32 cellular contexts compared by ENCODE assay signal in genomic region chr16:57785385-57785784, GRCh38. TPM values are rescaled to one million over a fixed set of nuclear protein-coding genes. Genes with fewer than 3 reads are reported as not detected.
"Had no signal": no experiment of that assay in that cellular context is flagged by ENCODE, and none has a peak within 500 bp of the region (broad histone marks: within the 10 kb centered on the region; RNA-seq: fewer than 3 reads in every experiment).

No MANE protein-coding gene starts in this region.

- H3K27me3 ChIP-seq: adrenal gland, body of pancreas, colonic mucosa, esophagus squamous epithelium, gastroesophageal sphincter had no signal

- H3K4me3 ChIP-seq: adrenal gland, body of pancreas, colonic mucosa, esophagus squamous epithelium, gastroesophageal sphincter had no signal

- H3K4me1 Mint-ChIP-seq: activated CD4-positive, alpha-beta T cell treated with anti-CD3 and anti-CD28 coated beads for 36 hours; activated CD4-positive, alpha-beta T cell treated with anti-CD3 and anti-CD28 coated beads, Interleukin-2, amount 10 ng/mL, durations not matched to agents 24 days and 14 days; activated CD8-positive, alpha-beta memory T cell treated with anti-CD3 and anti-CD28 coated beads, Interleukin-2, amount 10 ng/mL, durations not matched to agents 7 days and 5 days; activated naive CD4-positive, alpha-beta T cell treated with anti-CD3 and anti-CD28 coated beads, Interleukin-2, amount 50 U/mL, for 24 hours; activated naive CD8-positive, alpha-beta T cell treated with anti-CD3 and anti-CD28 coated beads for 36 hours; activated naive CD8-positive, alpha-beta T cell treated with anti-CD3 and anti-CD28 coated beads, Interleukin-2, amount 50 U/mL, for 24 hours had no signal

- H3K36me3 ChIP-seq: colonic mucosa had no signal

- H3K27me3 Mint-ChIP-seq: activated CD4-positive, alpha-beta memory T cell treated with anti-CD3 and anti-CD28 coated beads for 36 hours; activated CD4-positive, alpha-beta T cell treated with anti-CD3 and anti-CD28 coated beads for 36 hours; activated CD4-positive, alpha-beta T cell treated with anti-CD3 and anti-CD28 coated beads, Interleukin-2, amount 10 ng/mL, durations not matched to agents 24 days and 14 days; activated CD8-positive, alpha-beta memory T cell treated with anti-CD3 and anti-CD28 coated beads, Interleukin-2, amount 10 ng/mL, durations not matched to agents 7 days and 5 days; activated naive CD4-positive, alpha-beta T cell treated with anti-CD3 and anti-CD28 coated beads, Interleukin-2, amount 50 U/mL, for 24 hours; activated naive CD8-positive, alpha-beta T cell treated with anti-CD3 and anti-CD28 coated beads for 36 hours; activated naive CD8-positive, alpha-beta T cell treated with anti-CD3 and anti-CD28 coated beads, Interleukin-2, amount 50 U/mL, for 24 hours had no signal

- H3K27ac ChIP-seq: colonic mucosa, epithelial cell of prostate, esophagus squamous epithelium had no signal

- H3K4me3 Mint-ChIP-seq: activated CD4-positive, alpha-beta memory T cell treated with anti-CD3 and anti-CD28 coated beads for 36 hours; activated CD4-positive, alpha-beta T cell treated with anti-CD3 and anti-CD28 coated beads for 36 hours; activated CD4-positive, alpha-beta T cell treated with anti-CD3 and anti-CD28 coated beads, Interleukin-2, amount 10 ng/mL, durations not matched to agents 24 days and 14 days; activated CD8-positive, alpha-beta memory T cell treated with anti-CD3 and anti-CD28 coated beads, Interleukin-2, amount 10 ng/mL, durations not matched to agents 7 days and 5 days; activated CD8-positive, alpha-beta T cell treated with anti-CD3 and anti-CD28 coated beads, Interleukin-2, amount 10 ng/mL, durations not matched to agents 7 days and 5 days; activated naive CD4-positive, alpha-beta T cell treated with anti-CD3 and anti-CD28 coated beads for 36 hours; activated naive CD4-positive, alpha-beta T cell treated with anti-CD3 and anti-CD28 coated beads, Interleukin-2, amount 50 U/mL, for 24 hours; activated naive CD8-positive, alpha-beta T cell treated with anti-CD3 and anti-CD28 coated beads for 36 hours; activated naive CD8-positive, alpha-beta T cell treated with anti-CD3 and anti-CD28 coated beads, Interleukin-2, amount 50 U/mL, for 24 hours; activated T-helper 1 cell treated with anti-CD3 and anti-CD28 coated beads, Interleukin-12 subunit alpha, Interleukin-12 subunit beta, Interleukin-2, Interleukin-4 antibody, amounts not matched to agents 30 ng/mL and 10 ng/mL and 1 ng/mL, durations not matched to agents 14 hours and 24 hours and 36 hours had no signal

- DNase-seq: activated CD4-positive, alpha-beta memory T cell treated with anti-CD3 and anti-CD28 coated beads for 36 hours; activated CD4-positive, alpha-beta T cell treated with anti-CD3 and anti-CD28 coated beads for 36 hours; activated CD4-positive, alpha-beta T cell treated with anti-CD3 and anti-CD28 coated beads, Interleukin-2, amount 10 ng/mL, durations not matched to agents 24 days and 14 days; activated CD4-positive, CD25-positive, alpha-beta regulatory T cell; activated CD4-positive, CD25-positive, alpha-beta regulatory T cell treated with anti-CD3 and anti-CD28 coated beads, Interleukin-2, amount 50 U/mL, for 72 hours; activated CD8-positive, alpha-beta memory T cell treated with anti-CD3 and anti-CD28 coated beads, Interleukin-2, amount 10 ng/mL, durations not matched to agents 7 days and 5 days; activated CD8-positive, alpha-beta memory T cell treated with anti-CD3 and anti-CD28 coated beads, Interleukin-2, amount 50 U/mL, for 4 hours; activated CD8-positive, alpha-beta T cell treated with anti-CD3 and anti-CD28 coated beads, Interleukin-2, amount 10 ng/mL, durations not matched to agents 7 days and 5 days; activated effector memory CD4-positive, alpha-beta T cell treated with anti-CD3 and anti-CD28 coated beads, Interleukin-2, amount 50 U/mL, for 16 hours; activated naive CD4-positive, alpha-beta T cell treated with anti-CD3 and anti-CD28 coated beads for 36 hours; activated naive CD8-positive, alpha-beta T cell treated with anti-CD3 and anti-CD28 coated beads for 36 hours; activated naive CD8-positive, alpha-beta T cell treated with anti-CD3 and anti-CD28 coated beads, Interleukin-2, amount 50 U/mL, for 24 hours; activated T-cell treated with anti-CD3 and anti-CD28 coated beads, Interleukin-2, amount 50 U/mL, for 1 hour; activated T-cell treated with anti-CD3 and anti-CD28 coated beads, Interleukin-2, amount 50 U/mL, for 48 hours; adrenal gland; amygdala; aorta; body of pancreas; caudate nucleus; colonic mucosa; effector CD8-positive, alpha-beta T cell; esophagus squamous epithelium; foreskin melanocyte; T-helper 2 cell had no signal

- H3K4me1 ChIP-seq: colonic mucosa had no signal

- H3K9me3 Mint-ChIP-seq: activated CD4-positive, alpha-beta memory T cell treated with anti-CD3 and anti-CD28 coated beads for 36 hours; activated CD4-positive, alpha-beta T cell treated with anti-CD3 and anti-CD28 coated beads, Interleukin-2, amount 10 ng/mL, durations not matched to agents 24 days and 14 days; activated naive CD4-positive, alpha-beta T cell treated with anti-CD3 and anti-CD28 coated beads for 36 hours; activated naive CD4-positive, alpha-beta T cell treated with anti-CD3 and anti-CD28 coated beads, Interleukin-2, amount 50 U/mL, for 24 hours; activated naive CD8-positive, alpha-beta T cell treated with anti-CD3 and anti-CD28 coated beads for 36 hours; activated naive CD8-positive, alpha-beta T cell treated with anti-CD3 and anti-CD28 coated beads, Interleukin-2, amount 50 U/mL, for 24 hours; activated T-helper 1 cell treated with anti-CD3 and anti-CD28 coated beads, Interleukin-12 subunit alpha, Interleukin-12 subunit beta, Interleukin-2, Interleukin-4 antibody, amounts not matched to agents 30 ng/mL and 10 ng/mL and 1 ng/mL, durations not matched to agents 14 hours and 24 hours and 36 hours; activated T-helper 2 cell treated with anti-CD3 and anti-CD28 coated beads, Interferon-gamma antibody, Interleukin-2, Interleukin-4, amounts not matched to agents 10 μg/mL and 5 μg/mL and 100 μg/mL, durations not matched to agents 14 hours and 24 hours and 36 hours had no signal

- ATAC-seq: activated CD4-positive, alpha-beta T cell treated with anti-CD3 and anti-CD28 coated beads for 36 hours; activated CD8-positive, alpha-beta memory T cell treated with anti-CD3 and anti-CD28 coated beads, Interleukin-2, amount 10 ng/mL, durations not matched to agents 7 days and 5 days; activated CD8-positive, alpha-beta T cell treated with anti-CD3 and anti-CD28 coated beads, Interleukin-2, amount 10 ng/mL, durations not matched to agents 7 days and 5 days; activated naive CD8-positive, alpha-beta T cell treated with anti-CD3 and anti-CD28 coated beads, Interleukin-2, amount 50 U/mL, for 24 hours; body of pancreas; gastroesophageal sphincter had no signal

- H3K36me3 Mint-ChIP-seq: activated CD4-positive, alpha-beta memory T cell treated with anti-CD3 and anti-CD28 coated beads for 36 hours; activated CD8-positive, alpha-beta memory T cell treated with anti-CD3 and anti-CD28 coated beads, Interleukin-2, amount 10 ng/mL, durations not matched to agents 7 days and 5 days; activated naive CD4-positive, alpha-beta T cell treated with anti-CD3 and anti-CD28 coated beads, Interleukin-2, amount 50 U/mL, for 24 hours; activated naive CD8-positive, alpha-beta T cell treated with anti-CD3 and anti-CD28 coated beads for 36 hours had no signal

- FAIRE-seq: endometrium, endothelial cell of umbilical vein had no signal

- H3K27ac Mint-ChIP-seq: activated CD4-positive, alpha-beta memory T cell treated with anti-CD3 and anti-CD28 coated beads for 36 hours; activated CD4-positive, alpha-beta T cell treated with anti-CD3 and anti-CD28 coated beads for 36 hours; activated CD4-positive, alpha-beta T cell treated with anti-CD3 and anti-CD28 coated beads, Interleukin-2, amount 10 ng/mL, durations not matched to agents 24 days and 14 days; activated CD8-positive, alpha-beta memory T cell treated with anti-CD3 and anti-CD28 coated beads, Interleukin-2, amount 10 ng/mL, durations not matched to agents 7 days and 5 days; activated CD8-positive, alpha-beta T cell treated with anti-CD3 and anti-CD28 coated beads, Interleukin-2, amount 10 ng/mL, durations not matched to agents 7 days and 5 days; activated naive CD4-positive, alpha-beta T cell treated with anti-CD3 and anti-CD28 coated beads for 36 hours; activated naive CD4-positive, alpha-beta T cell treated with anti-CD3 and anti-CD28 coated beads, Interleukin-2, amount 50 U/mL, for 24 hours; activated naive CD8-positive, alpha-beta T cell treated with anti-CD3 and anti-CD28 coated beads for 36 hours; activated naive CD8-positive, alpha-beta T cell treated with anti-CD3 and anti-CD28 coated beads, Interleukin-2, amount 50 U/mL, for 24 hours; activated T-helper 1 cell treated with anti-CD3 and anti-CD28 coated beads, Interleukin-12 subunit alpha, Interleukin-12 subunit beta, Interleukin-2, Interleukin-4 antibody, amounts not matched to agents 30 ng/mL and 10 ng/mL and 1 ng/mL, durations not matched to agents 14 hours and 24 hours and 36 hours; activated T-helper 2 cell treated with anti-CD3 and anti-CD28 coated beads, Interferon-gamma antibody, Interleukin-2, Interleukin-4, amounts not matched to agents 10 μg/mL and 5 μg/mL and 100 μg/mL, durations not matched to agents 14 hours and 24 hours and 36 hours had no signal

- H3K9me3 ChIP-seq: adrenal gland, body of pancreas, colonic mucosa, esophagus squamous epithelium, gastroesophageal sphincter had no signal

RNA-seq across cellular contexts. Expression of gene KIFC3, which starts 16.9 kb away (rescaled TPM):
- total RNA-seq: T-helper 1 cell treated with Interleukin-12 subunit alpha and Interleukin-12 subunit beta and Interleukin-4 antibody, amounts not matched to agents 30 ng/mL and 1 ng/mL, for 36 hours had no signal
